ENCODE assay signal across 21 cellular contexts in genomic region chr1:16260814-16261213, GRCh38. TPM values are rescaled to one million over a fixed set of nuclear protein-coding genes. Genes with fewer than 3 reads are reported as not detected.
DNase-seq lines count a peak whose midpoint lies in the region; ATAC-seq, FAIRE-seq and TF ChIP-seq lines count a peak whose summit lies in the region.
"Had no signal": no experiment of that assay in that cellular context is flagged by ENCODE, and none has a peak within 500 bp of the region (broad histone marks: within the 10 kb centered on the region; RNA-seq: fewer than 3 reads in every experiment).

No MANE protein-coding gene starts in this region.

- no peak overlapping the region for H3K9ac ChIP-seq in colonic mucosa (ENCODE audit: low read depth in 2 of 2, low read length in 2 of 2)

- peaks cover 0 to 41% of the 10 kb centered on the region in 2 donors for H3K4me1 ChIP-seq in ascending aorta
- no peaks in the 10 kb centered on the region for H3K4me1 ChIP-seq in colonic mucosa
- H3K4me1 ChIP-seq: right lobe of liver had no signal

- peak; percentile 85 for FAIRE-seq in H54 (lab: Jason Lieb, UNC)
- FAIRE-seq: kidney had no signal

- no peak for ATAC-seq in stimulated activated naive B cell treated with anti-CD40 and anti-IgM and Interleukin-4, amounts not matched to agents 10 μg/mL and 1 μg/mL and 100 μg/mL, for 72 hours (replicated peaks)
- ATAC-seq: CD8-positive, alpha-beta T cell; right lobe of liver; Right ventricle myocardium inferior had no signal

- H3K4me3 ChIP-seq in ascending aorta, result no peak overlapping the region
- no peak overlapping the region for H3K4me3 ChIP-seq in colonic mucosa
- H3K4me3 ChIP-seq: right lobe of liver, tibial nerve had no signal

- H3K27ac ChIP-seq in ascending aorta (peak overlapping the region; percentile 22 to 46), colonic mucosa (no peak overlapping the region)
- H3K27ac ChIP-seq: right lobe of liver, tibial nerve had no signal

- TF ChIP-seq CTCF in ascending aorta (IDR thresholded peaks at IDR 0.05) (no peak), colonic mucosa (IDR thresholded peaks at IDR 0.05) (no peak)

- H3K36me3 ChIP-seq in ascending aorta, result peaks cover 4 to 12% of the 10 kb centered on the region in 2 donors
- H3K36me3 ChIP-seq in colonic mucosa, result no peaks in the 10 kb centered on the region

- no peaks in the 10 kb centered on the region for H3K9me3 Mint-ChIP-seq in stimulated activated naive B cell treated with anti-CD40 and anti-IgM and Interleukin-4, amounts not matched to agents 10 μg/mL and 1 μg/mL and 100 μg/mL, for 72 hours
- H3K9me3 Mint-ChIP-seq: activated naive CD4-positive, alpha-beta T cell treated with anti-CD3 and anti-CD28 coated beads for 36 hours; CD8-positive, alpha-beta T cell had no signal

- H3K36me3 Mint-ChIP-seq in stimulated activated naive B cell treated with anti-CD40 and anti-IgM and Interleukin-4, amounts not matched to agents 10 μg/mL and 1 μg/mL and 100 μg/mL, for 72 hours, result peaks cover 8 to 9% of the 10 kb centered on the region in 2 donors

- peaks cover 0 to 4% of the 10 kb centered on the region in 2 donors for H3K4me1 Mint-ChIP-seq in stimulated activated naive B cell treated with anti-CD40 and anti-IgM and Interleukin-4, amounts not matched to agents 10 μg/mL and 1 μg/mL and 100 μg/mL, for 72 hours

- no peak for TF ChIP-seq POLR2A in H54 (IDR thresholded peaks at IDR 0.05; ENCODE audit: low read depth, low read length)

- H3K4me3 Mint-ChIP-seq in stimulated activated naive B cell treated with anti-CD40 and anti-IgM and Interleukin-4, amounts not matched to agents 10 μg/mL and 1 μg/mL and 100 μg/mL, for 72 hours, result no peak overlapping the region
- H3K4me3 Mint-ChIP-seq: activated naive CD4-positive, alpha-beta T cell treated with anti-CD3 and anti-CD28 coated beads for 36 hours; CD8-positive, alpha-beta T cell had no signal

- intact Hi-C loops in ascending aorta (cut with DNase I) (no loop called here), colonic mucosa (cut with DNase I) (no loop called here)

- H3K9me3 ChIP-seq in ascending aorta, result no peaks in the 10 kb centered on the region
- no peaks in the 10 kb centered on the region for H3K9me3 ChIP-seq in colonic mucosa
- H3K9me3 ChIP-seq: right lobe of liver, tibial nerve had no signal

- H3K27me3 Mint-ChIP-seq in stimulated activated naive B cell treated with anti-CD40 and anti-IgM and Interleukin-4, amounts not matched to agents 10 μg/mL and 1 μg/mL and 100 μg/mL, for 72 hours, result no peaks in the 10 kb centered on the region

- H3K27ac Mint-ChIP-seq in stimulated activated naive B cell treated with anti-CD40 and anti-IgM and Interleukin-4, amounts not matched to agents 10 μg/mL and 1 μg/mL and 100 μg/mL, for 72 hours, result peak overlapping the region; percentile 31
- H3K27ac Mint-ChIP-seq: activated naive CD4-positive, alpha-beta T cell treated with anti-CD3 and anti-CD28 coated beads for 36 hours; CD8-positive, alpha-beta T cell had no signal

- DNase-seq in H54 (ENCODE audit: insufficient read length, low spot score) (no peak), ascending aorta (ENCODE audit: low spot score in 2 of 2) (no peak), glomerular visceral epithelial cell (ENCODE audit: extremely low spot score) (peak; percentile 58), AML-193 (lab: John Stamatoyannopoulos, UW) (no peak), colonic mucosa (no peak), ecto neural progenitor cell (ENCODE audit: low spot score) (no peak)
- no peak for DNase-seq in stimulated activated naive B cell treated with anti-CD40 and anti-IgM and Interleukin-4, amounts not matched to agents 10 μg/mL and 1 μg/mL and 100 μg/mL, for 72 hours
- DNase-seq in stimulated activated CD4-positive, alpha-beta T cell treated with anti-CD3 and anti-CD28 coated beads, Interleukin-4, amount 100 ng/mL, for 4 hours, result no peak
- DNase-seq: activated CD4-positive, alpha-beta T cell treated with anti-CD3 and anti-CD28 coated beads for 4 hours; activated naive CD4-positive, alpha-beta T cell treated with anti-CD3 and anti-CD28 coated beads for 36 hours; CD8-positive, alpha-beta T cell; kidney; midbrain; NK-92 treated with Interleukin-12 subunit alpha and Interleukin-12 subunit beta, amount 100 ng/mL, for 24 hours; nucleus accumbens; right lobe of liver; stimulated activated CD4-positive, alpha-beta T cell treated with anti-CD3 and anti-CD28 coated beads, Interleukin-2, amount 100 ng/mL, for 48 hours; stimulated activated CD8-positive, alpha-beta memory T cell treated with anti-CD3 and anti-CD28 coated beads, Interleukin-4, amount 100 ng/mL, for 48 hours; T1000 had no signal

- H3K27me3 ChIP-seq in ascending aorta, result no peaks in the 10 kb centered on the region
- H3K27me3 ChIP-seq in colonic mucosa, result no peaks in the 10 kb centered on the region
- H3K27me3 ChIP-seq: right lobe of liver, tibial nerve had no signal

RNA-seq across cellular contexts. Expression of gene CPLANE2, which starts 23.8 kb away (rescaled TPM):
- not detected for total RNA-seq in ascending aorta
- total RNA-seq in colonic mucosa, result 10 to 100 TPM in 1 of 2 donors, 1 to 10 TPM in 1; 6.5 to 15.2 TPM

RNA-seq across cellular contexts. Expression of gene ARHGEF19, which starts 48.4 kb away (rescaled TPM):
- total RNA-seq in ascending aorta (1.5 TPM), colonic mucosa (1 to 10 TPM; 5.8 to 9.0 TPM)
